ENCODE assay signal across 8 cellular contexts in the genomic region with DNA sequence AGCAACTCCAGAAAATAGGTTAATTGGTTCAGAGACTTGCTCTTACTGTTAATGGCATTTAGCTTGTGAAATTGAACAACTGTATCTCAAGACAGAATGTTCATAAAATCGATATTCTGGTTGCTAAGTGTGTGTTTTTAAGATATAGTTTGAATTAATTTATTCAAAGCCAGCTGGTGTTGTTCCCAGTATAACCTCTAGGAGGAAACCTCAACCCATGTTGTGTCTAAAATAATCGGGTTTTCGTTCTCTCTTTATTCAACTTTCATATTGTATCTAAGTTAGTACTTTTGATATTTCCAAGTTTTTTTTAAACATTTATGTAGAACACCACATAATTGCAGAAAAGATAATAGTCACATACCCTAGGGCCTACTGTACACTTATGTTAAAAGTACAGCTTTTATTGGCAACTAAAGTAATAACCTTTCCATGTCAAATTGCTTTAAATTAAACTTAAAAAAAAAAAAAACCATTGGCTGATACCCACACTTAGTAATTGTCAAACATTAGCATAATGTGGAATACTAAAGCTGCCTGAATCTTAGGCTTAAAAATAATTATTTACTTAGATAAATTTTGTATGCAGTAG.
DNase-seq lines count a peak whose midpoint lies in the region; ATAC-seq, FAIRE-seq and TF ChIP-seq lines count a peak whose summit lies in the region.

No MANE protein-coding gene starts in this region.

- WGBS in H1 (ENCODE audit: extremely low coverage in 1 of 2, insufficient coverage in 1 of 2, insufficient read length in 1 of 2, insufficient replicate concordance in 2 of 2, low coverage in 1 of 2, low lambda C conversion rate in 2 of 2, missing lambda C conversion rate in 1 of 2), 2 experiments = 59% methylated on average over 3 of the region's 3 CpGs; no CpG with 5 or more reads in 1 of the 2 experiments

- no peaks in the 10 kb centered on the region for H3K9me3 ChIP-seq in H1 (ENCODE audit: insufficient read depth in 2 of 2, low read depth in 1 of 2, low read length in 1 of 2)

- no peaks in the 10 kb centered on the region for H4K20me1 ChIP-seq in H1 (replicated peaks in 1 of 2; ENCODE audit: control insufficient read depth in 1 of 2, insufficient read depth in 2 of 2, low read length in 2 of 2)

- no peak overlapping the region for H2BK5ac ChIP-seq in H1 (ENCODE audit: low read depth, low read length)

- H4K5ac ChIP-seq in H1 (ENCODE audit: insufficient read length, low read depth, low read length) = no peak overlapping the region

- TF ChIP-seq POLR2A in H1 (IDR thresholded peaks at IDR 0.05; ENCODE audit: control extremely low read depth in 1 of 2, low read depth in 2 of 2, low read length in 2 of 2) = no peak

- H3K4me3 ChIP-seq in LNCaP clone FGC (ENCODE audit: low read depth, low read length) = no peak overlapping the region
- no peak overlapping the region for H3K4me3 ChIP-seq in H1 (ENCODE audit: extremely low read depth in 1 of 4, insufficient read depth in 2 of 4, low read depth in 3 of 4, low read length in 4 of 4)
- no peak overlapping the region for H3K4me3 ChIP-seq in retinal pigment epithelial cell (ENCODE audit: low read length)

- peak; percentile 50 for FAIRE-seq in H1 (lab: Jason Lieb, UNC)

- no peak overlapping the region for H3K4me2 ChIP-seq in H1 (ENCODE audit: insufficient read depth in 1 of 2, low read depth in 2 of 2, low read length in 2 of 2)

- CTCF ChIA-PET in H1 (lab: Charles Lee; ENCODE audit: partially characterized antibody) = interaction anchor here (0.6 to 12.9 kb wide), 27 partner anchors 8 to 1673 kb away, joined by 3 to 205 read pairs (median 3); a partner anchor contains a TSS

- no peak overlapping the region for H2BK15ac ChIP-seq in H1 (ENCODE audit: low read length)

- peak; percentile 64 for TF ChIP-seq CTCF in LNCaP clone FGC (IDR thresholded peaks at IDR 0.05; ENCODE audit: control insufficient read depth, extremely low read depth, insufficient read depth)
- TF ChIP-seq CTCF in H1 (IDR thresholded peaks at IDR 0.05; ENCODE audit: control extremely low read depth in 1 of 3, insufficient read depth in 1 of 3, low read depth in 1 of 3, low read length in 3 of 3) = peak in 2 of 3 experiments; percentile 17 to 62; a peak in 2 of 4 replicates
- TF ChIP-seq CTCF in retinal pigment epithelial cell (conservative IDR thresholded peaks at IDR 0.05; ENCODE audit: low read depth, low read length) = peak; percentile 72

- H3K4me1 ChIP-seq in H1 (replicated peaks in 1 of 4; ENCODE audit: control insufficient read depth in 3 of 4, insufficient read depth in 4 of 4, low read length in 3 of 4) = no peaks in the 10 kb centered on the region

- no peak overlapping the region for H3K27ac ChIP-seq in H1 (ENCODE audit: low read depth, low read length)

- ATAC-seq in GM19328 (IDR thresholded peaks at IDR 0.05; ENCODE audit: unreplicated experiment) (no peak), HG03520 (IDR thresholded peaks at IDR 0.05; ENCODE audit: unreplicated experiment) (no peak)

- peak; percentile 67 to 75 for TF ChIP-seq RAD21 in H1 (IDR thresholded peaks at IDR 0.05 in 1 of 2, conservative IDR thresholded peaks at IDR 0.05 in 1 of 2; ENCODE audit: low read depth in 2 of 2, low read length in 2 of 2)

- H3K4ac ChIP-seq in H1 (replicated peaks; ENCODE audit: insufficient read length, low read depth, low read length) = no peak overlapping the region

- no peak overlapping the region for H4K8ac ChIP-seq in H1 (ENCODE audit: extremely low read depth, insufficient read depth, low read length)

- no peaks in the 10 kb centered on the region for H3K36me3 ChIP-seq in H1 (ENCODE audit: control insufficient read depth in 2 of 4, insufficient read depth in 4 of 4, low read length in 3 of 4)

- no peaks in the 10 kb centered on the region for H3K79me1 ChIP-seq in H1 (ENCODE audit: low read depth, low read length)

- no peak overlapping the region for H3K14ac ChIP-seq in H1 (ENCODE audit: insufficient read length)

- no peak overlapping the region for H3K56ac ChIP-seq in H1 (replicated peaks; ENCODE audit: insufficient read length, low read depth, low read length)

- no peak overlapping the region for H3K18ac ChIP-seq in H1 (ENCODE audit: extremely low read depth, low read length)

- H4K91ac ChIP-seq in H1 (replicated peaks; ENCODE audit: insufficient read length, low read length) = no peak overlapping the region

- H3K23me2 ChIP-seq in H1 (ENCODE audit: low read depth, low read length) = no peaks in the 10 kb centered on the region

- no peaks in the 10 kb centered on the region for H3K79me2 ChIP-seq in H1 (ENCODE audit: control insufficient read depth in 1 of 2, insufficient read depth in 2 of 2, low read length in 2 of 2)

- no peak overlapping the region for H2AK5ac ChIP-seq in H1 (ENCODE audit: low read depth, low read length)

- no peak overlapping the region for H2BK20ac ChIP-seq in H1 (ENCODE audit: low read length)

- POLR2A ChIA-PET in H1 (lab: Charles Lee; ENCODE audit: partially characterized antibody) = interaction anchor here (0.8 kb wide), 1 partner anchor 21 kb away, joined by 3 read pairs; no protein-coding TSS in a partner anchor

- H2BK12ac ChIP-seq in H1 (ENCODE audit: low read depth, low read length) = no peak overlapping the region

- no peak overlapping the region for H2AFZ ChIP-seq in H1 (ENCODE audit: low read length)

- H3K27me3 ChIP-seq in H1 (replicated peaks in 1 of 4; ENCODE audit: control insufficient read depth in 3 of 4, extremely low read depth in 1 of 4, insufficient read depth in 3 of 4, low read length in 3 of 4) = no peaks in the 10 kb centered on the region

- TF ChIP-seq EP300 in H1 (IDR thresholded peaks at IDR 0.05; ENCODE audit: borderline replicate concordance in 1 of 2, low read depth in 2 of 2, low read length in 2 of 2) = no peak

- H3K23ac ChIP-seq in H1 (ENCODE audit: insufficient read length) = no peak overlapping the region

- peak; percentile 15 for DNase-seq in NOMO-1 treated with DMSO at 0.1 percent for 48 hours (lab: John Stamatoyannopoulos, UW; ENCODE audit: unreplicated experiment)
- no peak for DNase-seq in NOMO-1 treated with dmso at 0.1 percent for 144 hours (lab: John Stamatoyannopoulos, UW; ENCODE audit: unreplicated experiment)
- no peak for DNase-seq in LNCaP clone FGC (ENCODE audit: low read depth)
- DNase-seq in H1 (ENCODE audit: low read depth in 1 of 2, low spot score in 2 of 2) = no peak
- DNase-seq in retinal pigment epithelial cell (ENCODE audit: low read depth) = no peak
- DNase-seq in GM19240 (ENCODE audit: insufficient read length, low spot score) = no peak

- H3K9ac ChIP-seq in H1 (replicated peaks in 1 of 4; ENCODE audit: extremely low read depth in 1 of 4, low read depth in 3 of 4, low read length in 3 of 4) = no peak overlapping the region

- H2BK120ac ChIP-seq in H1 (replicated peaks; ENCODE audit: low read depth, low read length) = no peak overlapping the region

TF ChIP-seq in H1, 55 proteins besides CTCF, POLR2A, EP300 and RAD21:
- TF ChIP-seq CHD2 (IDR thresholded peaks at IDR 0.05; ENCODE audit: low read length) (no peak), CEBPB (IDR thresholded peaks at IDR 0.05; ENCODE audit: low read depth, low read length) (no peak), SP2 (IDR thresholded peaks at IDR 0.05; ENCODE audit: low read length) (no peak), ASH2L (IDR thresholded peaks at IDR 0.05; ENCODE audit: low read length) (no peak), TAF1 (IDR thresholded peaks at IDR 0.05; ENCODE audit: low read depth, low read length) (no peak), HDAC6 (IDR thresholded peaks at IDR 0.05; ENCODE audit: low read depth, low read length) (no peak), KDM4A (IDR thresholded peaks at IDR 0.05; ENCODE audit: low read depth, low read length, severe bottlenecking) (no peak), RNF2 (IDR thresholded peaks at IDR 0.05; ENCODE audit: borderline replicate concordance, low read depth, low read length, missing control alignments, poor library complexity, severe bottlenecking) (no peak), RXRA (IDR thresholded peaks at IDR 0.05; ENCODE audit: insufficient read depth, low read depth, low read length) (no peak), KDM1A (IDR thresholded peaks at IDR 0.05; ENCODE audit: borderline replicate concordance, low read length) (no peak)
